ENCODE assay signal across 8 cellular contexts in genomic region chr13:111115051-111115840, GRCh38. TPM values are rescaled to one million over a fixed set of nuclear protein-coding genes. Genes with fewer than 3 reads are reported as not detected.
A peak's percentile ranks its signal among the peaks of the same experiment; 100 is the strongest.
DNase-seq lines count a peak whose midpoint lies in the region; ATAC-seq and TF ChIP-seq lines count a peak whose summit lies in the region.

A gene with protein sequence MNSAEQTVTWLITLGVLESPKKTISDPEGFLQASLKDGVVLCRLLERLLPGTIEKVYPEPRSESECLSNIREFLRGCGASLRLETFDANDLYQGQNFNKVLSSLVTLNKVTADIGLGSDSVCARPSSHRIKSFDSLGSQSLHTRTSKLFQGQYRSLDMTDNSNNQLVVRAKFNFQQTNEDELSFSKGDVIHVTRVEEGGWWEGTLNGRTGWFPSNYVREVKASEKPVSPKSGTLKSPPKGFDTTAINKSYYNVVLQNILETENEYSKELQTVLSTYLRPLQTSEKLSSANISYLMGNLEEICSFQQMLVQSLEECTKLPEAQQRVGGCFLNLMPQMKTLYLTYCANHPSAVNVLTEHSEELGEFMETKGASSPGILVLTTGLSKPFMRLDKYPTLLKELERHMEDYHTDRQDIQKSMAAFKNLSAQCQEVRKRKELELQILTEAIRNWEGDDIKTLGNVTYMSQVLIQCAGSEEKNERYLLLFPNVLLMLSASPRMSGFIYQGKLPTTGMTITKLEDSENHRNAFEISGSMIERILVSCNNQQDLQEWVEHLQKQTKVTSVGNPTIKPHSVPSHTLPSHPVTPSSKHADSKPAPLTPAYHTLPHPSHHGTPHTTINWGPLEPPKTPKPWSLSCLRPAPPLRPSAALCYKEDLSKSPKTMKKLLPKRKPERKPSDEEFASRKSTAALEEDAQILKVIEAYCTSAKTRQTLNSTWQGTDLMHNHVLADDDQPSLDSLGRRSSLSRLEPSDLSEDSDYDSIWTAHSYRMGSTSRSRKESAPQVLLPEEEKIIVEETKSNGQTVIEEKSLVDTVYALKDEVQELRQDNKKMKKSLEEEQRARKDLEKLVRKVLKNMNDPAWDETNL (plus strand): TSS chr13:111115310. CDS start chr13:111115527, 217 bp downstream.

- no peak within 1 kb of the TSS for H3K27ac Mint-ChIP-seq in activated naive CD4-positive, alpha-beta T cell treated with anti-CD3 and anti-CD28 coated beads, Interleukin-2, amount 50 U/mL, for 72 hours

- peak within 1 kb of the TSS; percentile 80 for H3K4me2 ChIP-seq in parathyroid adenoma (ENCODE audit: low read length)

- H3K79me2 ChIP-seq in parathyroid adenoma: no peaks in the 10 kb centered on the region

- no peaks in the 10 kb centered on the region for H3K4me1 ChIP-seq in parathyroid adenoma

- H3K4me3 ChIP-seq in parathyroid adenoma (ENCODE audit: low read depth, low read length): peak within 1 kb of the TSS; percentile 66

- ATAC-seq in HG03175 (IDR thresholded peaks at IDR 0.05; ENCODE audit: unreplicated experiment): peak; percentile 30
- peak; percentile 59 to 70 for ATAC-seq in activated naive CD4-positive, alpha-beta T cell treated with anti-CD3 and anti-CD28 coated beads, Interleukin-2, amount 50 U/mL, for 72 hours
- no peak for ATAC-seq in GM21717 (IDR thresholded peaks at IDR 0.05; ENCODE audit: unreplicated experiment)
- ATAC-seq in GM18858 (IDR thresholded peaks at IDR 0.05; ENCODE audit: unreplicated experiment): no peak

- H3K9me3 ChIP-seq in parathyroid adenoma (ENCODE audit: control insufficient read depth, low read length): no peaks in the 10 kb centered on the region

- intact Hi-C loops in cardiac septum (cut with DNase I): loop anchor here (5.0 kb wide), 1 partner anchor 112 kb away; no protein-coding TSS in a partner anchor

- peak within 1 kb of the TSS; percentile 28 for H3K9ac ChIP-seq in parathyroid adenoma

- peak within 1 kb of the TSS; percentile 69 for H3K27ac ChIP-seq in parathyroid adenoma

- H3K36me3 ChIP-seq in parathyroid adenoma (ENCODE audit: control insufficient read depth, insufficient read depth, low read length): no peaks in the 10 kb centered on the region

- in situ Hi-C loops in G401 (cut with HindIII; ENCODE audit: low sequenced_read_pairs): no loop called here

- H3K36me3 Mint-ChIP-seq in activated naive CD4-positive, alpha-beta T cell treated with anti-CD3 and anti-CD28 coated beads, Interleukin-2, amount 50 U/mL, for 72 hours: peaks cover 4 to 11% of the 10 kb centered on the region in 2 donors

- no peak for TF ChIP-seq CTCF in parathyroid adenoma (IDR thresholded peaks at IDR 0.05)

- DNase-seq in G401 (ENCODE audit: low spot score) (peak; percentile 35), cardiac septum (ENCODE audit: low spot score) (no peak), SHP77 treated with DMSO at 0.1 percent for 48 hours (lab: John Stamatoyannopoulos, UW) (no peak)
- no peak for DNase-seq in activated naive CD4-positive, alpha-beta T cell treated with anti-CD3 and anti-CD28 coated beads, Interleukin-2, amount 50 U/mL, for 72 hours (ENCODE audit: low spot score in 2 of 2)

- no peaks in the 10 kb centered on the region for H3K9me3 Mint-ChIP-seq in activated naive CD4-positive, alpha-beta T cell treated with anti-CD3 and anti-CD28 coated beads, Interleukin-2, amount 50 U/mL, for 72 hours

- no peaks in the 10 kb centered on the region for H3K27me3 ChIP-seq in parathyroid adenoma (ENCODE audit: control insufficient read depth, insufficient read depth, low read length)

- H2AFZ ChIP-seq in parathyroid adenoma: peak within 1 kb of the TSS; percentile 83

RNA-seq across cellular contexts. Expression of the gene that starts here (rescaled TPM):
- 25.4 and 29.3 TPM in 2 replicates for total RNA-seq in G401 (2014; rRNA removed; shearing (Covaris generic))
- total RNA-seq in activated naive CD4-positive, alpha-beta T cell treated with anti-CD3 and anti-CD28 coated beads, Interleukin-2, amount 50 U/mL, for 72 hours: 10 to 100 TPM; 69.5 to 82.5 TPM
- total RNA-seq in cardiac septum: 41.3 TPM

Comparison
In these comparisons a context has a peak if more than half of its experiments do, and no peak if none do; other contexts are left out.
1. ATAC-seq: peak in HG03175 (single experiment) and activated naive CD4-positive, alpha-beta T cell treated with anti-CD3 and anti-CD28 coated beads, Interleukin-2, amount 50 U/mL, for 72 hours (2 of 2); none in GM21717 (single experiment) and GM18858 (single experiment).